Comparison of ENCODE assay signal across 9 cellular contexts in genomic region chr14:103122578-103123127, GRCh38. TPM values are rescaled to one million over a fixed set of nuclear protein-coding genes. Genes with fewer than 3 reads are reported as not detected.
DNase-seq lines count a peak whose midpoint lies in the region; ATAC-seq, FAIRE-seq and TF ChIP-seq lines count a peak whose summit lies in the region.
"Had no signal": no experiment of that assay in that cellular context is flagged by ENCODE, and none has a peak within 500 bp of the region (broad histone marks: within the 10 kb centered on the region; RNA-seq: fewer than 3 reads in every experiment).

No MANE protein-coding gene starts in this region.

- no peaks in the 10 kb centered on the region for H3K36me3 Mint-ChIP-seq in CD8-positive, alpha-beta memory T cell

- no peak for TF ChIP-seq POLR2A in NB4 (IDR thresholded peaks at IDR 0.05; ENCODE audit: extremely low read depth, insufficient read length)

- ATAC-seq in pancreas (peak in 3 of 4 donors; percentile 3 to 8 (median 4)), HG03457 (IDR thresholded peaks at IDR 0.05; ENCODE audit: unreplicated experiment) (no peak), HG03108 (IDR thresholded peaks at IDR 0.05; ENCODE audit: unreplicated experiment) (no peak), GM19395 (IDR thresholded peaks at IDR 0.05; ENCODE audit: unreplicated experiment) (no peak)

- no peaks in the 10 kb centered on the region for H3K36me3 ChIP-seq in CD8-positive, alpha-beta memory T cell (ENCODE audit: insufficient read depth, low read length)
- H3K36me3 ChIP-seq in pancreas = no peaks in the 10 kb centered on the region

- CTCF ChIA-PET in CD8-positive, alpha-beta memory T cell (lab: Charles Lee) = no interaction called here

- H3K4me3 ChIP-seq in CD8-positive, alpha-beta memory T cell (ENCODE audit: low read length) = no peak overlapping the region
- H3K4me3 ChIP-seq in NB4 (ENCODE audit: low read depth, low read length) = peak overlapping the region; percentile 34
- peak overlapping the region; percentile 82 for H3K4me3 ChIP-seq in epithelial cell of proximal tubule (ENCODE audit: low read depth, low read length)
- H3K4me3 ChIP-seq in pancreas = peak overlapping the region in 3 of 4 donors; percentile 16 to 59 (median 37)

- H3K27me3 Mint-ChIP-seq in CD8-positive, alpha-beta memory T cell = peaks cover 19 to 25% of the 10 kb centered on the region in 2 donors

- 36 to 40% methylated on average over 26 to 28 of the region's 28 CpGs for WGBS in pancreas, 2 donors

- no peak for DNase-seq in CD8-positive, alpha-beta memory T cell
- DNase-seq in NB4 (ENCODE audit: low read depth) = peak; percentile 51
- DNase-seq in epithelial cell of proximal tubule (ENCODE audit: low read depth) = no peak
- peak in 2 of 6 donors; percentile 49 to 76 for DNase-seq in pancreas
- DNase-seq in GM19240 (ENCODE audit: insufficient read length, low spot score) = no peak
- DNase-seq: amniotic stem cell had no signal

- peak overlapping the region; percentile 57 for H3K27ac ChIP-seq in CD8-positive, alpha-beta memory T cell (ENCODE audit: low read depth, low read length)
- peak overlapping the region; percentile 46 to 90 (median 84) for H3K27ac ChIP-seq in pancreas

- no peak for TF ChIP-seq CTCF in NB4 (IDR thresholded peaks at IDR 0.05; ENCODE audit: low read depth, low read length)
- TF ChIP-seq CTCF in epithelial cell of proximal tubule (conservative IDR thresholded peaks at IDR 0.05; ENCODE audit: low read depth, low read length) = no peak
- TF ChIP-seq CTCF in pancreas (IDR thresholded peaks at IDR 0.05) = no peak

- POLR2A ChIA-PET in CD8-positive, alpha-beta memory T cell (lab: Charles Lee) = no interaction called here

- peaks cover 0 to 5% (median 0%) of the 10 kb centered on the region in 3 donors for H3K4me1 Mint-ChIP-seq in CD8-positive, alpha-beta memory T cell

- no peaks in the 10 kb centered on the region for H3K9me3 Mint-ChIP-seq in CD8-positive, alpha-beta memory T cell

- H3K27ac Mint-ChIP-seq in CD8-positive, alpha-beta memory T cell = no peak overlapping the region

- H3K4me1 ChIP-seq in CD8-positive, alpha-beta memory T cell (ENCODE audit: insufficient read depth, low read length) = peaks cover 7% of the 10 kb centered on the region
- peaks cover 4 to 31% (median 7%) of the 10 kb centered on the region in 3 donors for H3K4me1 ChIP-seq in pancreas

- peak overlapping the region in 1 of 7 donors; percentile 32 for H3K4me3 Mint-ChIP-seq in CD8-positive, alpha-beta memory T cell

- no peak for FAIRE-seq in pancreas (lab: Jason Lieb, UNC)

- H3K27me3 ChIP-seq in CD8-positive, alpha-beta memory T cell (ENCODE audit: insufficient read depth, low read length, poor library complexity, severe bottlenecking) = peaks cover 4% of the 10 kb centered on the region
- no peaks in the 10 kb centered on the region for H3K27me3 ChIP-seq in pancreas

- H3K9me3 ChIP-seq in CD8-positive, alpha-beta memory T cell (ENCODE audit: low read length) = no peaks in the 10 kb centered on the region
- H3K9me3 ChIP-seq in pancreas = no peaks in the 10 kb centered on the region

- intact Hi-C loops in pancreas (cut with DNase I) = no loop called here

RNA-seq across cellular contexts. Expression of gene TNFAIP2, which starts 0.6 kb away (rescaled TPM):
- total RNA-seq in CD8-positive, alpha-beta memory T cell = 1 to 10 TPM in 1 of 2 experiments, under 1 TPM in 1; 0.70 to 1.4 TPM
- polyA plus RNA-seq in CD8-positive, alpha-beta memory T cell = not detected
- total RNA-seq in epithelial cell of proximal tubule (58.5 and 155 TPM in 2 replicates), pancreas (100 to 1,000 TPM in 1 of 6 donors, 10 to 100 TPM in 3, 1 to 10 TPM in 2; 7.0 to 188 (median 27.7) TPM)
- polyA plus RNA-seq in pancreas = 100 to 1,000 TPM; 123 to 288 TPM

RNA-seq across cellular contexts. Expression of gene EXOC3L4, which starts 28.1 kb away (rescaled TPM):
- not detected for total RNA-seq in CD8-positive, alpha-beta memory T cell
- polyA plus RNA-seq in CD8-positive, alpha-beta memory T cell = not detected
- 0.17 TPM in 1 of 2 replicates, not detected in the other for total RNA-seq in epithelial cell of proximal tubule
- 1 to 10 TPM in 4 of 6 donors, under 1 TPM in 2; 0.63 to 6.2 (median 1.3) TPM for total RNA-seq in pancreas
- polyA plus RNA-seq in pancreas = 1 to 10 TPM; 5.0 to 8.9 TPM

RNA-seq across cellular contexts. Expression of gene LBHD2, which starts 38.6 kb away (rescaled TPM):
- not detected for total RNA-seq in CD8-positive, alpha-beta memory T cell
- not detected for polyA plus RNA-seq in CD8-positive, alpha-beta memory T cell
- total RNA-seq in epithelial cell of proximal tubule = not detected in 2 replicates
- total RNA-seq in pancreas = not detected
- not detected for polyA plus RNA-seq in pancreas

Comparison
In these comparisons a context has a peak if more than half of its experiments do, and no peak if none do; other contexts are left out.
1. ATAC-seq: peak in pancreas (3 of 4); none in HG03457 (single experiment), HG03108 (single experiment) and GM19395 (single experiment).